In the genomic region with DNA sequence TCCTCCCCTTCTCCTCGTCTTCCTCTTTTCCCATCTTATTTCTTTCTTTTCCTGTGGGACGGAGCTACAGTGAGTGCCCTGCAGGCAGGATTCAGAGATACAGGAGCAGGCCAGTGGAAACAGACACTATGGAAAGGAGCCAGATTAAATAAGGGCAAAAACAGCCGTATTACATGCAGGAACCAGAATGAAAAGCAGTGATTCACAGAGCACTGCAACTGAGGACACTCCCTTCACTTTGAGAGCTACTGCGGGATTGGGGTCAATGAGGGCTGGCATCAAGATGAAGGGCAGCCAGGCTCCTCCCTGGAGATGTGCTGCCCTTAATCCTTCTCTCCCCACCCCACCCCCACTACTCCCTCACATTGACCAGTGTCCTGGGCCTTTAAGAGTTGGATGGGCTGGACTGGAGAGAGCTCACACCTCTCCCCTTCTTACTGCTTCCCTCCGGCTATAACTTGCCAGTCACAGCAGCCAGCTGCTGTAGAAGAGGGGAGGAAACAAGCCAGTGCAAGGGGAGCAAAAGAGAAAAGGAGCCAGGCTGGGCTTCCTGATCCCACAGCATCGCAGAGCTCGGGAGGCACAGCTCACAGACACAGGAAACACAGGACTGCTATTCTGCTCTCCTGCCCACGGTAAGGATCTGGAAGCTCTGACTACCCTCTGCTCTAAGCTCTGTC, we compare ENCODE assay signal across 12 cellular contexts. TPM values are rescaled to one million over a fixed set of nuclear protein-coding genes. Genes with fewer than 3 reads are reported as not detected.
DNase-seq lines count a peak whose midpoint lies in the region; ATAC-seq, FAIRE-seq and TF ChIP-seq lines count a peak whose summit lies in the region.
"Had no signal": no experiment of that assay in that cellular context is flagged by ENCODE, and none has a peak within 500 bp of the region (broad histone marks: within the 10 kb centered on the region; RNA-seq: fewer than 3 reads in every experiment).

PLCD4 (plus strand) TSS at position 464 of the 680 bp plus-strand sequence. CDS start 7,841 bp downstream, outside the sequence.

- POLR2A ChIA-PET in AG04450 (lab: Yijun Ruan, JAX), result interaction anchor here (1.0 to 1.6 kb wide), 3 partner anchors 13 to 52 kb away, joined by 3 to 11 read pairs (median 4); partner anchors contain the start of genes BCS1L and ZNF142
- POLR2A ChIA-PET in endothelial cell of umbilical vein (lab: Charles Lee), result interaction anchor here (0.6 to 1.3 kb wide), 4 partner anchors 19 to 52 kb away, joined by 3 to 5 read pairs (median 4); partner anchors contain the start of genes BCS1L and ZNF142

- intact Hi-C loops in endothelial cell of umbilical vein (cut with micrococcal nuclease), result no loop called here

- dilution Hi-C loops in endothelial cell of umbilical vein (cut with MboI; ENCODE audit: extremely low pct_ligation_motif_present, low sequenced_read_pairs), result no loop called here

- DNase-seq in AG04450 (ENCODE audit: low read depth, low spot score) (peak; percentile 27), NCI-H2196 (lab: John Stamatoyannopoulos, UW; ENCODE audit: unreplicated experiment) (peak; percentile 42), endothelial cell of umbilical vein (ENCODE audit: low read depth, low spot score) (peak; percentile 79), NOMO-1 treated with dmso at 0.1 percent for 144 hours (lab: John Stamatoyannopoulos, UW; ENCODE audit: unreplicated experiment) (no peak)
- no peak for DNase-seq in NK-92 treated with Interleukin-12 subunit alpha and Interleukin-12 subunit beta, amount 100 ng/mL, for 24 hours (lab: John Stamatoyannopoulos, UW)
- DNase-seq in activated T-cell treated with anti-CD3 and anti-CD28 coated beads, Interleukin-2, amount 50 U/mL, for 24 hours, result no peak
- DNase-seq: activated CD8-positive, alpha-beta memory T cell treated with anti-CD3 and anti-CD28 coated beads, Interleukin-2, amount 50 U/mL, for 48 hours; DND-41 had no signal

- no peaks in the 10 kb centered on the region for H3K9me3 Mint-ChIP-seq in activated T-cell treated with anti-CD3 and anti-CD28 coated beads, Interleukin-2, amount 50 U/mL, for 24 hours

- H3K27ac Mint-ChIP-seq in activated T-cell treated with anti-CD3 and anti-CD28 coated beads, Interleukin-2, amount 50 U/mL, for 24 hours, result no peak within 1 kb of the TSS

- FAIRE-seq in endothelial cell of umbilical vein (lab: Jason Lieb, UNC), result peak; percentile 60

- ATAC-seq in HG03442 (IDR thresholded peaks at IDR 0.05; ENCODE audit: unreplicated experiment), result no peak

- CTCF ChIA-PET in AG04450 (lab: Charles Lee), result interaction anchor here (0.6 to 2.9 kb wide), 7 partner anchors 9 to 604 kb away, joined by 3 to 14 read pairs (median 4); partner anchors contain the start of gene TTLL4
- CTCF ChIA-PET in endothelial cell of umbilical vein (lab: Charles Lee), result interaction anchor here (0.7 to 3.2 kb wide), 14 partner anchors 9 to 240 kb away, joined by 3 to 21 read pairs (median 5); partner anchors contain the start of genes BCS1L, TTLL4 and ZNF142

- H3K27me3 ChIP-seq in AG04450 (ENCODE audit: control insufficient read depth, insufficient read depth, low read length) (peaks cover under 1% of the 10 kb centered on the region), endothelial cell of umbilical vein (ENCODE audit: control insufficient read depth in 2 of 2, insufficient read depth in 2 of 2, low read length in 2 of 2) (peaks cover 0 to 2% of the 10 kb centered on the region in 2 experiments), mucosa of stomach (ENCODE audit: control insufficient read depth, insufficient read depth, low read length) (no peaks in the 10 kb centered on the region)

- H3K27me3 Mint-ChIP-seq in activated T-cell treated with anti-CD3 and anti-CD28 coated beads, Interleukin-2, amount 50 U/mL, for 24 hours, result peaks cover 6% of the 10 kb centered on the region

- H3K4me2 ChIP-seq in endothelial cell of umbilical vein (ENCODE audit: insufficient read depth, low read length), result peak within 1 kb of the TSS; percentile 41

- peak; percentile 41 for TF ChIP-seq POLR2A in endothelial cell of umbilical vein (IDR thresholded peaks at IDR 0.05; ENCODE audit: low read depth, low read length)

- no peak within 1 kb of the TSS for H3K4me3 Mint-ChIP-seq in activated T-cell treated with anti-CD3 and anti-CD28 coated beads, Interleukin-2, amount 50 U/mL, for 24 hours

- H3K36me3 Mint-ChIP-seq in activated T-cell treated with anti-CD3 and anti-CD28 coated beads, Interleukin-2, amount 50 U/mL, for 24 hours (ENCODE audit: low read depth), result no peaks in the 10 kb centered on the region

- H3K36me3 ChIP-seq in endothelial cell of umbilical vein (ENCODE audit: control insufficient read depth in 2 of 2, extremely low read depth in 1 of 2, insufficient read depth in 2 of 2, low read length in 2 of 2), result no peaks in the 10 kb centered on the region
- H3K36me3 ChIP-seq in mucosa of stomach (ENCODE audit: control insufficient read depth, insufficient read depth, low read length), result no peaks in the 10 kb centered on the region
- H3K36me3 ChIP-seq: neutrophil had no signal

- H3K9me3 ChIP-seq in AG04450 (ENCODE audit: control insufficient read depth, insufficient read depth, low read length), result no peaks in the 10 kb centered on the region
- no peaks in the 10 kb centered on the region for H3K9me3 ChIP-seq in endothelial cell of umbilical vein (replicated peaks; ENCODE audit: control insufficient read depth, insufficient read depth, low read length)
- no peaks in the 10 kb centered on the region for H3K9me3 ChIP-seq in mucosa of stomach (ENCODE audit: control insufficient read depth, low read length)
- H3K9me3 ChIP-seq: neutrophil had no signal

- peaks cover 10% of the 10 kb centered on the region for H3K4me1 ChIP-seq in endothelial cell of umbilical vein (ENCODE audit: control insufficient read depth, extremely low read depth, insufficient read depth, low read length)
- H3K4me1 ChIP-seq in mucosa of stomach (ENCODE audit: control insufficient read depth, insufficient read depth, low read length), result peaks cover 6% of the 10 kb centered on the region

- H3K4me3 ChIP-seq in AG04450 (ENCODE audit: low read depth, low read length) (peak within 1 kb of the TSS; percentile 51), endothelial cell of umbilical vein (replicated peaks in 1 of 3; ENCODE audit: insufficient read depth in 1 of 3, low read depth in 1 of 3, low read length in 3 of 3) (no peak within 1 kb of the TSS), mucosa of stomach (ENCODE audit: low read length) (no peak within 1 kb of the TSS)

- no TSS peak for BruUV-seq in endothelial cell of umbilical vein (replicated peaks; lab: Mats Ljungman, UMichigan)

- H3K27ac ChIP-seq in AG04450 (ENCODE audit: low read depth, low read length) (peak within 1 kb of the TSS; percentile 21), endothelial cell of umbilical vein (ENCODE audit: insufficient read depth, low read depth, low read length) (no peak within 1 kb of the TSS)
- H3K27ac ChIP-seq: HL-60, neutrophil had no signal

- no peaks in the 10 kb centered on the region for H3K79me2 ChIP-seq in endothelial cell of umbilical vein (ENCODE audit: control insufficient read depth, insufficient read depth, low read length)

- no peaks in the 10 kb centered on the region for H3K4me1 Mint-ChIP-seq in activated T-cell treated with anti-CD3 and anti-CD28 coated beads, Interleukin-2, amount 50 U/mL, for 24 hours (ENCODE audit: low read depth)

- no peak for TF ChIP-seq CTCF in AG04450 (IDR thresholded peaks at IDR 0.05; ENCODE audit: low read depth, low read length)
- TF ChIP-seq CTCF in endothelial cell of umbilical vein (IDR thresholded peaks at IDR 0.05; ENCODE audit: extremely low read depth in 1 of 2, insufficient read depth in 1 of 2, low read depth in 1 of 2, low read length in 2 of 2), result no peak

- H2AFZ ChIP-seq in endothelial cell of umbilical vein (ENCODE audit: low read depth, low read length), result peak within 1 kb of the TSS; percentile 88

- no peak within 1 kb of the TSS for H3K9ac ChIP-seq in endothelial cell of umbilical vein (replicated peaks; ENCODE audit: extremely low read depth, insufficient read depth, low read length)
- peak within 1 kb of the TSS; percentile 25 for H3K9ac ChIP-seq in mucosa of stomach (ENCODE audit: low read length)

- no peaks in the 10 kb centered on the region for H3K9me1 ChIP-seq in endothelial cell of umbilical vein (replicated peaks; ENCODE audit: control insufficient read depth, extremely low read depth, insufficient read depth, low read length)

- no peaks in the 10 kb centered on the region for H4K20me1 ChIP-seq in endothelial cell of umbilical vein (replicated peaks; ENCODE audit: control insufficient read depth, extremely low read depth, insufficient read depth, low read length)

TF ChIP-seq in endothelial cell of umbilical vein, 7 proteins besides CTCF, POLR2A, EP300 and RAD21:
- TF ChIP-seq POLR2AphosphoS5 (IDR thresholded peaks at IDR 0.05; ENCODE audit: insufficient read depth, low read depth, low read length) (peak; percentile 28), GATA2 (IDR thresholded peaks at IDR 0.05; ENCODE audit: insufficient read depth, insufficient read length, low read depth, low read length) (no peak), FOS (IDR thresholded peaks at IDR 0.05; ENCODE audit: borderline replicate concordance, insufficient read depth, low read length) (no peak), JUN (IDR thresholded peaks at IDR 0.05; ENCODE audit: borderline replicate concordance, insufficient read depth, insufficient read length, low read depth) (no peak)

RNA-seq across cellular contexts. Expression of gene PLCD4, which starts in this region (rescaled TPM):
- polyA plus RNA-seq in AG04450 (2011; rRNA removed) (4.7 and 4.9 TPM in 2 replicates), endothelial cell of umbilical vein (2.2 and 2.3 TPM in 2 replicates)
- 5.5 and 5.7 TPM in 2 replicates for polyA minus RNA-seq in AG04450 (2011; rRNA and poly(A)+ RNA removed)
- total RNA-seq in endothelial cell of umbilical vein, result 1.4 and 3.1 TPM in 2 replicates
- polyA plus RNA-seq in endothelial cell of umbilical vein (2011; cell fraction: cytosol; rRNA removed), result 2.0 TPM in 2 replicates
- 16.6 and 19.5 TPM in 2 replicates for polyA plus RNA-seq in endothelial cell of umbilical vein (2011; cell fraction: nucleus; rRNA removed)
- polyA plus RNA-seq in endothelial cell of umbilical vein (2012), result 4.6 and 5.1 TPM in 2 replicates
- 4.6 and 9.1 TPM in 2 replicates for polyA minus RNA-seq in endothelial cell of umbilical vein
- polyA minus RNA-seq in endothelial cell of umbilical vein (2011; cell fraction: cytosol; rRNA and poly(A)+ RNA removed), result not detected
- polyA minus RNA-seq in endothelial cell of umbilical vein (2011; cell fraction: nucleus; rRNA and poly(A)+ RNA removed), result 2.9 and 3.7 TPM in 2 replicates

Comparison
In these comparisons a context has a peak if more than half of its experiments do, and no peak if none do; other contexts are left out.
1. DNase-seq: peak in AG04450 (single experiment), NCI-H2196 (single experiment) and endothelial cell of umbilical vein (single experiment); none in NK-92 treated with Interleukin-12 subunit alpha and Interleukin-12 subunit beta, amount 100 ng/mL, for 24 hours (single experiment), activated T-cell treated with anti-CD3 and anti-CD28 coated beads, Interleukin-2, amount 50 U/mL, for 24 hours (single experiment) and NOMO-1 treated with dmso at 0.1 percent for 144 hours (single experiment).